9 cellular contexts compared by ENCODE assay signal in genomic region chr3:190811775-190812480, GRCh38. TPM values are rescaled to one million over a fixed set of nuclear protein-coding genes. Genes with fewer than 3 reads are reported as not detected.
DNase-seq lines count a peak whose midpoint lies in the region; ATAC-seq and TF ChIP-seq lines count a peak whose summit lies in the region.
"Had no signal": no experiment of that assay in that cellular context is flagged by ENCODE, and none has a peak within 500 bp of the region (broad histone marks: within the 10 kb centered on the region; RNA-seq: fewer than 3 reads in every experiment).

No MANE protein-coding gene starts in this region.

- H3K4me1 ChIP-seq in BE2C (no peaks in the 10 kb centered on the region), mammary epithelial cell (ENCODE audit: insufficient read depth, low read length) (peaks cover 15% of the 10 kb centered on the region), right lobe of liver (peaks cover 0 to 35% (median 0%) of the 10 kb centered on the region in 4 donors)

- BruUV-seq in mammary epithelial cell (replicated peaks; lab: Mats Ljungman, UMichigan), result no TSS peak

- no peaks in the 10 kb centered on the region for H3K27me3 Mint-ChIP-seq in effector memory CD8-positive, alpha-beta T cell

- H3K4me3 ChIP-seq in BE2C (ENCODE audit: low read depth, low read length) (peak overlapping the region; percentile 40), mammary epithelial cell (replicated peaks in 1 of 3; ENCODE audit: insufficient read depth in 1 of 3, low read depth in 2 of 3, low read length in 3 of 3) (peak overlapping the region; percentile 11 to 52 (median 35)), right lobe of liver (peak overlapping the region; percentile 17 to 50 (median 19))

- H3K36me3 ChIP-seq in BE2C (no peaks in the 10 kb centered on the region), mammary epithelial cell (ENCODE audit: insufficient read depth, low read length) (no peaks in the 10 kb centered on the region), right lobe of liver (no peaks in the 10 kb centered on the region)

- no peaks in the 10 kb centered on the region for H3K79me2 ChIP-seq in mammary epithelial cell (ENCODE audit: insufficient read depth, low read length)

- H3K9me3 ChIP-seq in BE2C (no peaks in the 10 kb centered on the region), mammary epithelial cell (replicated peaks; ENCODE audit: insufficient read depth, low read length) (no peaks in the 10 kb centered on the region), right lobe of liver (no peaks in the 10 kb centered on the region)

- no peaks in the 10 kb centered on the region for H3K27me3 ChIP-seq in BE2C
- no peaks in the 10 kb centered on the region for H3K27me3 ChIP-seq in mammary epithelial cell (ENCODE audit: insufficient read depth, low read length)
- H3K27me3 ChIP-seq in right lobe of liver, result no peaks in the 10 kb centered on the region

- H3K9ac ChIP-seq in mammary epithelial cell (ENCODE audit: insufficient read depth, low read length), result peak overlapping the region; percentile 41

- no peak overlapping the region for H3K27ac Mint-ChIP-seq in effector memory CD8-positive, alpha-beta T cell

- in situ Hi-C loops in mammary epithelial cell (cut with MboI; ENCODE audit: low sequenced_read_pairs in 2 of 2), result no loop called here

- peak overlapping the region; percentile 76 for H2AFZ ChIP-seq in mammary epithelial cell (ENCODE audit: low read depth, low read length)

- peak overlapping the region; percentile 74 for H3K4me2 ChIP-seq in mammary epithelial cell (ENCODE audit: insufficient read depth, low read depth, low read length)

- no peaks in the 10 kb centered on the region for H3K9me3 Mint-ChIP-seq in effector memory CD8-positive, alpha-beta T cell

- 24% methylated on average over 14 of the region's 14 CpGs for WGBS in mammary epithelial cell (ENCODE audit: low coverage, missing lambda C conversion rate)
- 17% methylated on average over 14 of the region's 14 CpGs for WGBS in right lobe of liver (ENCODE audit: insufficient coverage, low coverage, low lambda C conversion rate, missing lambda C conversion rate)

- peak; percentile 52 for ATAC-seq in GM18858 (IDR thresholded peaks at IDR 0.05; ENCODE audit: unreplicated experiment)
- peak; percentile 92 for ATAC-seq in HG03342 (IDR thresholded peaks at IDR 0.05; ENCODE audit: unreplicated experiment)
- ATAC-seq in right lobe of liver, result peak; percentile 82 to 84 (median 82)
- ATAC-seq in effector memory CD8-positive, alpha-beta T cell (replicated peaks), result no peak

- H3K27ac ChIP-seq in mammary epithelial cell (ENCODE audit: insufficient read depth, low read depth, low read length) (no peak overlapping the region), right lobe of liver (peak overlapping the region; percentile 58 to 83 (median 66))

- DNase-seq in BE2C, result peak; percentile 44
- DNase-seq in NCI-H69 (lab: John Stamatoyannopoulos, UW), result peak; percentile 63
- peak; percentile 40 for DNase-seq in mammary epithelial cell
- DNase-seq in right lobe of liver, result peak; percentile 28 to 82 (median 57)
- no peak for DNase-seq in cerebellar nuclear complex (lab: John Stamatoyannopoulos, UW)
- no peak for DNase-seq in effector memory CD8-positive, alpha-beta T cell

- dilution Hi-C loops in mammary epithelial cell (cut with HindIII; ENCODE audit: low sequenced_read_pairs), result no loop called here

- H3K4me1 Mint-ChIP-seq in effector memory CD8-positive, alpha-beta T cell (ENCODE audit: low read depth in 2 of 2), result no peaks in the 10 kb centered on the region

- CTCF ChIA-PET in mammary epithelial cell (lab: Charles Lee; ENCODE audit: low non-redundant PET), result interaction anchor here (0.6 kb wide), 1 partner anchor 111 kb away, joined by 3 read pairs; no protein-coding TSS in a partner anchor

- no peaks in the 10 kb centered on the region for H4K20me1 ChIP-seq in mammary epithelial cell (ENCODE audit: insufficient read depth, low read length)

- TF ChIP-seq CTCF in BE2C (IDR thresholded peaks at IDR 0.05; ENCODE audit: low read depth, low read length) (peak; percentile 73), mammary epithelial cell (conservative IDR thresholded peaks at IDR 0.05 in 1 of 2, IDR thresholded peaks at IDR 0.05 in 1 of 2; ENCODE audit: extremely low read depth in 1 of 2, insufficient read depth in 1 of 2, low read depth in 1 of 2, low read length in 2 of 2) (peak; percentile 74 to 75), right lobe of liver (IDR thresholded peaks at IDR 0.05) (peak; percentile 63 to 88 (median 73))

- intact Hi-C loops in mammary epithelial cell (cut with micrococcal nuclease) (loop anchor here (1.0 to 5.0 kb wide), 3 partner anchors 73 to 239 kb away; no protein-coding TSS in a partner anchor), right lobe of liver (cut with DNase I) (no loop called here)

- H3K36me3 Mint-ChIP-seq in effector memory CD8-positive, alpha-beta T cell (ENCODE audit: insufficient read depth), result no peaks in the 10 kb centered on the region

- no peak overlapping the region for H3K4me3 Mint-ChIP-seq in effector memory CD8-positive, alpha-beta T cell

- peak; percentile 25 for TF ChIP-seq POLR2A in right lobe of liver (IDR thresholded peaks at IDR 0.05)

RNA-seq across cellular contexts. Expression of gene GMNC, which starts 50.6 kb away (rescaled TPM):
- not detected for polyA plus RNA-seq in BE2C (2012; ENCODE audit: insufficient read depth, insufficient read length, low read depth)
- total RNA-seq in mammary epithelial cell, result under 1 TPM in 1 of 2 donors, not detected in 1; under 0.01 TPM
- polyA plus RNA-seq in mammary epithelial cell, result not detected
- not detected for polyA minus RNA-seq in mammary epithelial cell
- 1 to 10 TPM; 1.7 to 8.6 (median 6.2) TPM for total RNA-seq in right lobe of liver
- polyA plus RNA-seq: right cardiac atrium had no signal

Comparison
In these comparisons a context has a peak if more than half of its experiments do, and no peak if none do; other contexts are left out.
1. DNase-seq: peak in BE2C (single experiment), NCI-H69 (single experiment), mammary epithelial cell (single experiment) and right lobe of liver (3 of 3); none in cerebellar nuclear complex (0 of 2) and effector memory CD8-positive, alpha-beta T cell (0 of 3).
2. Peak in every context shown above with its lines, with median percentiles within 50 percentile points of each other: H3K4me3 ChIP-seq and CTCF ChIP-seq.